Comparison of ENCODE assay signal across 8 cellular contexts in the genomic region with DNA sequence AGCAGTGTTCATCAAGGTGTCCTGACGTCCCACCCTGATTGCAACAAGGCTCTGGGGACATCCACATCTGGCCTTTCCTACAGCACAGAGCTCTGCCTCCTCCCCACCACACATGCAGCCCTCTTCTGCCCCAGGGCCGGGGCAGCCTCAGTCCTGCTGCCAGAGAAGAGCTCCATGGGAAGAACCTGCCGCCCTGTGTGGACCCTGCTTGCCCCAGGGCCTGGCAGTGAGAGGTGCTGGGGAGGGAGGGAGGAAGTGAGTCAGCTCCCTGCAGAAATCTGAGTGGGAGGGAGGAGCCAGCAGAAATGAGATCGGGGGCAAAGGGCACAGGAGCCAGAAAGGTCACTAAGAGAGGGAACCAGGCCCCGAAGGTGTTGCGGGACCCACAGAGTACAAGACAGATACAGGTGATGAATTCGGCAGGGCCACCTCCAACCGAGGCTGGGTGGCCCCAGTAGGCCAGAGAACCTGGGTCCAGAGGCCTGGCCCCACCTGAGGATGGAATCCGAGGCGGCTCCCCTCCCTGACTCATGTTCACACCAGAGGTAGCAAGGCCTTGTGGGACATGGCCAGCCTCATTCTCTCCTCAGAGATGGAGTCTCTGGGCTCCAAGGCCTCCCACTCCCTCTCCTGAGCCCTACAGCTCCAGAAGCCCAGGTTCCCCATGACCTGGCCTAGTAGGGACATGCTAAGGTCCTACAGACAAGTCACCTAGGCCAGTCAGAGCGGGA. TPM values are rescaled to one million over a fixed set of nuclear protein-coding genes. Genes with fewer than 3 reads are reported as not detected.
DNase-seq lines count a peak whose midpoint lies in the region; ATAC-seq and TF ChIP-seq lines count a peak whose summit lies in the region.

No MANE protein-coding gene starts in this region.

- DNase-seq in GM23248 (peak; percentile 80), SW480 (ENCODE audit: low spot score) (peak; percentile 85), astrocyte of the hippocampus (ENCODE audit: low read depth, low spot score) (peak; percentile 54), epidermal melanocyte (ENCODE audit: insufficient read length, low spot score) (no peak), GM13977 (ENCODE audit: low spot score) (no peak)
- peak; percentile 79 for DNase-seq in stimulated activated naive CD8-positive, alpha-beta T cell treated with anti-CD3 and anti-CD28 coated beads, Interleukin-15, Interleukin-2, amounts not matched to agents 100 U/mL and 50 U/mL, for 24 hours

- TF ChIP-seq RAD21 in liver (IDR thresholded peaks at IDR 0.05), result peak; percentile 47 to 58

- H3K9me2 ChIP-seq in GM23248 (ENCODE audit: insufficient read depth), result no peaks in the 10 kb centered on the region

- peaks cover under 1% of the 10 kb centered on the region for H3K79me2 ChIP-seq in GM23248 (ENCODE audit: insufficient read depth)

- H4K20me1 ChIP-seq in GM23248 (ENCODE audit: insufficient read depth), result no peaks in the 10 kb centered on the region

- H3K4me2 ChIP-seq in GM23248 (ENCODE audit: unreplicated experiment), result peak overlapping the region; percentile 59

- no peak for TF ChIP-seq CTCF in liver (IDR thresholded peaks at IDR 0.05; ENCODE audit: low read depth, low read length, missing input control)
- no peak for TF ChIP-seq CTCF in GM13977 (IDR thresholded peaks at IDR 0.05; ENCODE audit: extremely low read depth, insufficient read depth, missing control alignments)

- H3K9ac ChIP-seq in GM23248, result no peak overlapping the region
- peak overlapping the region in 1 of 2 donors; percentile 20 for H3K9ac ChIP-seq in liver (ENCODE audit: low read depth in 1 of 2, low read length in 2 of 2)

- ATAC-seq in stimulated activated naive CD8-positive, alpha-beta T cell treated with anti-CD3 and anti-CD28 coated beads, Interleukin-15, Interleukin-2, amounts not matched to agents 100 U/mL and 50 U/mL, for 24 hours, result peak; percentile 96
- no peak for ATAC-seq in HG03025 (IDR thresholded peaks at IDR 0.05; ENCODE audit: low FRiP score, unreplicated experiment)

- H3K4me3 ChIP-seq in GM23248 (no peak overlapping the region), liver (ENCODE audit: low read depth in 1 of 3, low read length in 3 of 3) (peak overlapping the region in 1 of 3 donors; percentile 14)

- H3K4me1 ChIP-seq in GM23248 (ENCODE audit: insufficient read depth), result peaks cover 44% of the 10 kb centered on the region
- H3K4me1 ChIP-seq in liver (ENCODE audit: control insufficient read depth in 4 of 4, insufficient read depth in 4 of 4, low read length in 3 of 4), result peaks cover 42 to 77% (median 67%) of the 10 kb centered on the region in 4 donors

- 45 to 48% methylated on average over 11 of the region's 11 CpGs for WGBS in GM23248 (ENCODE audit: low coverage in 1 of 2, low lambda C conversion rate in 2 of 2, missing lambda C conversion rate in 2 of 2), 2 experiments
- 23% methylated on average over 11 of the region's 11 CpGs for WGBS in liver

- H3K27ac ChIP-seq in GM23248, result peak overlapping the region; percentile 41
- H3K27ac ChIP-seq in liver (ENCODE audit: low read depth in 1 of 2, low read length in 2 of 2), result peak overlapping the region; percentile 85 to 94

- H2AFZ ChIP-seq in GM23248, result peak overlapping the region; percentile 22

- H3K36me3 ChIP-seq in GM23248 (ENCODE audit: low read depth) (no peaks in the 10 kb centered on the region), liver (ENCODE audit: control insufficient read depth in 4 of 4, insufficient read depth in 3 of 4, low read depth in 1 of 4, low read length in 3 of 4) (no peaks in the 10 kb centered on the region)

- H3K27me3 ChIP-seq in GM23248 (replicated peaks; ENCODE audit: insufficient read depth) (no peaks in the 10 kb centered on the region), liver (ENCODE audit: control insufficient read depth in 4 of 4, insufficient read depth in 4 of 4, low read length in 3 of 4) (no peaks in the 10 kb centered on the region)

- in situ Hi-C loops in GM23248 (cut with MboI), result no loop called here
- in situ Hi-C loops in GM13977 (cut with MboI; ENCODE audit: low pct_unique_long_range_greater_than_20kb, low sequenced_read_pairs, unreplicated experiment), result no loop called here

- H3F3A ChIP-seq in GM23248 (ENCODE audit: insufficient read depth), result 0 out of 2 replicates have a peak, but pooled peaks cover 5% of the 10 kb centered on the region

- H3K9me3 ChIP-seq in GM23248 (ENCODE audit: low read depth) (no peaks in the 10 kb centered on the region), liver (ENCODE audit: control insufficient read depth in 4 of 4, low read length in 3 of 4) (no peaks in the 10 kb centered on the region)

TF ChIP-seq in liver, 16 proteins besides CTCF, POLR2A, EP300 and RAD21:
- TF ChIP-seq EGR1 (IDR thresholded peaks at IDR 0.05; ENCODE audit: low read depth in 2 of 2) (peak; percentile 37 to 74), YY1 (IDR thresholded peaks at IDR 0.05) (peak; percentile 65), FOXA1 (IDR thresholded peaks at IDR 0.05) (peak; percentile 38), JUND (IDR thresholded peaks at IDR 0.05) (peak; percentile 91 to 97), HNF4G (IDR thresholded peaks at IDR 0.05) (peak; percentile 61), RXRA (IDR thresholded peaks at IDR 0.05) (peak; percentile 88 to 92), GABPA (IDR thresholded peaks at IDR 0.05 in 1 of 2, conservative IDR thresholded peaks at IDR 0.05 in 1 of 2) (peak in 1 of 2 donors; percentile 34), HNF4A (conservative IDR thresholded peaks at IDR 0.05) (peak; percentile 84 to 90), FOXA2 (IDR thresholded peaks at IDR 0.05) (no peak), SP1 (IDR thresholded peaks at IDR 0.05) (peak; percentile 85), MAX (IDR thresholded peaks at IDR 0.05) (peak; percentile 52), NR2F2 (IDR thresholded peaks at IDR 0.05) (peak; percentile 90), TAF1 (conservative IDR thresholded peaks at IDR 0.05) (no peak)
- TF ChIP-seq, protein P1, sequence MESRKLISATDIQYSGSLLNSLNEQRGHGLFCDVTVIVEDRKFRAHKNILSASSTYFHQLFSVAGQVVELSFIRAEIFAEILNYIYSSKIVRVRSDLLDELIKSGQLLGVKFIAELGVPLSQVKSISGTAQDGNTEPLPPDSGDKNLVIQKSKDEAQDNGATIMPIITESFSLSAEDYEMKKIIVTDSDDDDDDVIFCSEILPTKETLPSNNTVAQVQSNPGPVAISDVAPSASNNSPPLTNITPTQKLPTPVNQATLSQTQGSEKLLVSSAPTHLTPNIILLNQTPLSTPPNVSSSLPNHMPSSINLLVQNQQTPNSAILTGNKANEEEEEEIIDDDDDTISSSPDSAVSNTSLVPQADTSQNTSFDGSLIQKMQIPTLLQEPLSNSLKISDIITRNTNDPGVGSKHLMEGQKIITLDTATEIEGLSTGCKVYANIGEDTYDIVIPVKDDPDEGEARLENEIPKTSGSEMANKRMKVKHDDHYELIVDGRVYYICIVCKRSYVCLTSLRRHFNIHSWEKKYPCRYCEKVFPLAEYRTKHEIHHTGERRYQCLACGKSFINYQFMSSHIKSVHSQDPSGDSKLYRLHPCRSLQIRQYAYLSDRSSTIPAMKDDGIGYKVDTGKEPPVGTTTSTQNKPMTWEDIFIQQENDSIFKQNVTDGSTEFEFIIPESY (IDR thresholded peaks at IDR 0.05), result no peak
- TF ChIP-seq, protein P2, sequence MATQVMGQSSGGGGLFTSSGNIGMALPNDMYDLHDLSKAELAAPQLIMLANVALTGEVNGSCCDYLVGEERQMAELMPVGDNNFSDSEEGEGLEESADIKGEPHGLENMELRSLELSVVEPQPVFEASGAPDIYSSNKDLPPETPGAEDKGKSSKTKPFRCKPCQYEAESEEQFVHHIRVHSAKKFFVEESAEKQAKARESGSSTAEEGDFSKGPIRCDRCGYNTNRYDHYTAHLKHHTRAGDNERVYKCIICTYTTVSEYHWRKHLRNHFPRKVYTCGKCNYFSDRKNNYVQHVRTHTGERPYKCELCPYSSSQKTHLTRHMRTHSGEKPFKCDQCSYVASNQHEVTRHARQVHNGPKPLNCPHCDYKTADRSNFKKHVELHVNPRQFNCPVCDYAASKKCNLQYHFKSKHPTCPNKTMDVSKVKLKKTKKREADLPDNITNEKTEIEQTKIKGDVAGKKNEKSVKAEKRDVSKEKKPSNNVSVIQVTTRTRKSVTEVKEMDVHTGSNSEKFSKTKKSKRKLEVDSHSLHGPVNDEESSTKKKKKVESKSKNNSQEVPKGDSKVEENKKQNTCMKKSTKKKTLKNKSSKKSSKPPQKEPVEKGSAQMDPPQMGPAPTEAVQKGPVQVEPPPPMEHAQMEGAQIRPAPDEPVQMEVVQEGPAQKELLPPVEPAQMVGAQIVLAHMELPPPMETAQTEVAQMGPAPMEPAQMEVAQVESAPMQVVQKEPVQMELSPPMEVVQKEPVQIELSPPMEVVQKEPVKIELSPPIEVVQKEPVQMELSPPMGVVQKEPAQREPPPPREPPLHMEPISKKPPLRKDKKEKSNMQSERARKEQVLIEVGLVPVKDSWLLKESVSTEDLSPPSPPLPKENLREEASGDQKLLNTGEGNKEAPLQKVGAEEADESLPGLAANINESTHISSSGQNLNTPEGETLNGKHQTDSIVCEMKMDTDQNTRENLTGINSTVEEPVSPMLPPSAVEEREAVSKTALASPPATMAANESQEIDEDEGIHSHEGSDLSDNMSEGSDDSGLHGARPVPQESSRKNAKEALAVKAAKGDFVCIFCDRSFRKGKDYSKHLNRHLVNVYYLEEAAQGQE (IDR thresholded peaks at IDR 0.05), result peak; percentile 87
- TF ChIP-seq, protein P3, sequence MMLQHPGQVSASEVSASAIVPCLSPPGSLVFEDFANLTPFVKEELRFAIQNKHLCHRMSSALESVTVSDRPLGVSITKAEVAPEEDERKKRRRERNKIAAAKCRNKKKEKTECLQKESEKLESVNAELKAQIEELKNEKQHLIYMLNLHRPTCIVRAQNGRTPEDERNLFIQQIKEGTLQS (IDR thresholded peaks at IDR 0.05), result peak; percentile 71

RNA-seq across cellular contexts. Expression of gene MYO18A, which starts 24.8 kb away (rescaled TPM):
- 30.5 and 33.9 TPM in 2 replicates for total RNA-seq in GM23248 (2014; rRNA removed; shearing (Covaris generic))
- polyA plus RNA-seq in GM23248 (2016; fragmentation: Nextera tagmentation; extraction: Ambion mirVana), result 12.6 and 16.0 TPM in 2 replicates
- 10 to 100 TPM; 38.2 to 81.6 TPM for total RNA-seq in liver
- 10 to 100 TPM; 26.3 to 36.4 TPM for polyA plus RNA-seq in liver

Comparison
In these comparisons a context has a peak if more than half of its experiments do, and no peak if none do; other contexts are left out.
1. DNase-seq: peak in GM23248 (single experiment), SW480 (single experiment), astrocyte of the hippocampus (single experiment) and stimulated activated naive CD8-positive, alpha-beta T cell treated with anti-CD3 and anti-CD28 coated beads, Interleukin-15, Interleukin-2, amounts not matched to agents 100 U/mL and 50 U/mL, for 24 hours (single experiment); none in epidermal melanocyte (single experiment) and GM13977 (single experiment).